ENCODE assay signal across 7 cellular contexts in the genomic region with DNA sequence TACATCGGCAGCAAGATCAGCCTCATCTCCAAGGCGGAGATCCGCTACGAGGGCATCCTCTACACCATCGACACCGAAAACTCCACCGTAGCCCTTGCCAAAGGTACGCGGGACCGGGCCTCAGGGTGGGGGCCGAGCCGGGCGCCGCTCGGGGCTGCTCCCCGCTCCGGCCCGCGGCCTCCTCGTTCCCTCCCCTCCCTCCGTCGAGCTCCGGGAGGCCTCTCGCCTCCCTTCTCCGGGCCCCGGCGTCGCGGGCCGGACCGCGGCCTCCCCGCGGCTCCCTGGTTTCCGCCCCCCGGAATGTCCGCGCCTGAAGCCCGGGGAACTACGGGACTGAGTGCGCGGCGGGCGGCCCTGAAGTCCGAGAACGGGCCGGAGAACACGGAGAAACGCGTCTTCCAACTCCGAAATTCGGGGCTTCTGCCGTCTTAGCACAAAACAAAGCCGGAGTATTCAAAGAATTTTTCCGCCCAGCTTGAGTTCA. TPM values are rescaled to one million over a fixed set of nuclear protein-coding genes. Genes with fewer than 3 reads are reported as not detected.
DNase-seq lines count a peak whose midpoint lies in the region; ATAC-seq, FAIRE-seq and TF ChIP-seq lines count a peak whose summit lies in the region.

No MANE protein-coding gene starts in this region.

- H3K36me3 ChIP-seq in IMR-90 (ENCODE audit: control insufficient read depth, insufficient read depth, low read length), result peaks cover 1% of the 10 kb centered on the region; the same call in 1 of the 2 replicates

- H3K4me2 ChIP-seq in IMR-90 (ENCODE audit: low read depth, low read length), result peak overlapping the region; percentile 95

- peak overlapping the region; percentile 100 for H3K27ac ChIP-seq in IMR-90 (ENCODE audit: insufficient read depth, low read length)
- peak overlapping the region; percentile 93 to 100 (median 99) for H3K27ac ChIP-seq in skin epidermis

- H2AK5ac ChIP-seq in IMR-90 (ENCODE audit: low read depth, low read length), result peak overlapping the region; percentile 54; the same call in 1 of the 2 replicates

- no peaks in the 10 kb centered on the region for H3K27me3 ChIP-seq in IMR-90 (ENCODE audit: control insufficient read depth, insufficient read depth, low read length)

- TF ChIP-seq POLR2A in GM12892 (IDR thresholded peaks at IDR 0.05; ENCODE audit: low read depth, low read length), result no peak
- TF ChIP-seq POLR2A in IMR-90 (IDR thresholded peaks at IDR 0.05; ENCODE audit: low read depth, low read length), result no peak

- TF ChIP-seq RAD21 in IMR-90 (IDR thresholded peaks at IDR 0.05; ENCODE audit: low read length), result no peak

- peak overlapping the region; percentile 95 for H4K5ac ChIP-seq in IMR-90 (ENCODE audit: low read depth, low read length)

- H3K9ac ChIP-seq in IMR-90 (ENCODE audit: low read depth, low read length), result peak overlapping the region; percentile 99

- CTCF ChIA-PET in IMR-90 (lab: Yijun Ruan, JAX), result interaction anchor here (0.5 to 1.0 kb wide), 2 partner anchors 47 to 157 kb away, joined by 3 read pairs; no protein-coding TSS in a partner anchor

- peak overlapping the region; percentile 77 for H3K4ac ChIP-seq in IMR-90 (ENCODE audit: low read depth, low read length)

- peak overlapping the region; percentile 88 for H2AK9ac ChIP-seq in IMR-90 (replicated peaks; ENCODE audit: low read depth, low read length, poor library complexity)

- WGBS in IMR-90 (ENCODE audit: extremely low coverage in 2 of 2, insufficient read length in 1 of 2), 2 experiments, result 1% methylated on average over 34 of the region's 55 CpGs; no CpG with 5 or more reads in 1 of the 2 experiments

- dilution Hi-C loops in IMR-90 (cut with HindIII; ENCODE audit: low sequenced_read_pairs, unreplicated experiment), result no loop called here

- peak overlapping the region; percentile 89 for H3K56ac ChIP-seq in IMR-90 (ENCODE audit: extremely low read depth, insufficient read depth, low read length)

- no peak overlapping the region for H2BK20ac ChIP-seq in IMR-90 (ENCODE audit: low read depth, low read length)

- H3K23ac ChIP-seq in IMR-90 (ENCODE audit: low read depth, low read length), result peak overlapping the region; percentile 96

- intact Hi-C loops in IMR-90 (cut with micrococcal nuclease), result no loop called here

- H3K9me1 ChIP-seq in IMR-90 (ENCODE audit: insufficient read depth, low read length), result peaks cover 8% of the 10 kb centered on the region

- TF ChIP-seq CTCF in IMR-90 (conservative IDR thresholded peaks at IDR 0.05; ENCODE audit: low read depth, low read length), result no peak

- peak overlapping the region; percentile 88 for H3K18ac ChIP-seq in IMR-90 (ENCODE audit: low read depth, low read length)

- in situ Hi-C loops in IMR-90 (cut with MboI; ENCODE audit: low sequenced_read_pairs), result no loop called here

- H4K91ac ChIP-seq in IMR-90 (ENCODE audit: insufficient read depth, low read depth, low read length), result peak overlapping the region; percentile 85

- peak overlapping the region; percentile 98 for H3K14ac ChIP-seq in IMR-90 (replicated peaks; ENCODE audit: low read depth, low read length)

- BruUV-seq in IMR-90 (replicated peaks; lab: Mats Ljungman, UMichigan), result no TSS peak

- FAIRE-seq in GM12892 (lab: Jason Lieb, UNC), result no peak

- H4K20me1 ChIP-seq in IMR-90 (ENCODE audit: insufficient read depth, low read length), result peaks cover 45% of the 10 kb centered on the region

- peak overlapping the region; percentile 98 for H2BK5ac ChIP-seq in IMR-90 (ENCODE audit: low read depth, low read length, poor library complexity, severe bottlenecking)

- H3K4me1 ChIP-seq in IMR-90 (ENCODE audit: control insufficient read depth, insufficient read depth, low read length), result peaks cover 8% of the 10 kb centered on the region

- ATAC-seq in GM21619 (IDR thresholded peaks at IDR 0.05; ENCODE audit: unreplicated experiment), result peak; percentile 22
- peak; percentile 30 for ATAC-seq in IMR-90 (ENCODE audit: low read depth)

- H3K9me3 ChIP-seq in IMR-90 (ENCODE audit: control insufficient read depth, insufficient read depth, low read length), result no peaks in the 10 kb centered on the region

- peak; percentile 23 for DNase-seq in GM12892 (ENCODE audit: insufficient read length)
- no peak for DNase-seq in IMR-90
- DNase-seq in amniotic epithelial cell (ENCODE audit: low read depth), result peak; percentile 11
- no peak for DNase-seq in iPS-NIHi11 (ENCODE audit: low spot score)

- H2BK120ac ChIP-seq in IMR-90 (ENCODE audit: low read depth, low read length), result peak overlapping the region; percentile 13

- peaks cover 0 to 20% of the 10 kb centered on the region in 2 experiments; a peak in 2 of 4 replicates for H3K79me1 ChIP-seq in IMR-90 (ENCODE audit: low read depth in 1 of 2, low read length in 2 of 2)

- H2BK15ac ChIP-seq in IMR-90 (ENCODE audit: low read depth, low read length), result no peak overlapping the region

- peak overlapping the region; percentile 93 for H2AFZ ChIP-seq in IMR-90 (replicated peaks; ENCODE audit: low read length, poor library complexity)

- H4K8ac ChIP-seq in IMR-90 (ENCODE audit: low read depth in 2 of 2, low read length in 2 of 2), result peak overlapping the region; percentile 92 to 94

- H3K4me3 ChIP-seq in IMR-90 (ENCODE audit: insufficient read depth, low read depth, low read length) (peak overlapping the region; percentile 99), iPS-11a (ENCODE audit: low read depth, low read length) (peak overlapping the region; percentile 97), skin epidermis (peak overlapping the region; percentile 78 to 99 (median 91))

- POLR2A ChIA-PET in IMR-90 (lab: Charles Lee; ENCODE audit: unreplicated experiment), result no interaction called here

TF ChIP-seq in IMR-90, 13 proteins besides CTCF, POLR2A, EP300 and RAD21:
- TF ChIP-seq SMC3 (IDR thresholded peaks at IDR 0.05; ENCODE audit: low read depth, low read length), result no peak
TF ChIP-seq in IMR-90: peak in this region for 0.

RNA-seq across cellular contexts. Expression of a gene that starts 0.4 kb away (rescaled TPM):
- polyA plus RNA-seq in GM12892 (2012; ENCODE audit: missing spikeins), result 85.6 TPM
- 44.3 and 49.4 TPM in 2 replicates for total RNA-seq in IMR-90 (2012; rRNA removed)
- 54.8 and 66.1 TPM in 2 replicates for polyA plus RNA-seq in IMR-90 (2012; rRNA removed)
- polyA plus RNA-seq in IMR-90 (2012; cell fraction: cytosol; rRNA removed), result 94.9 and 113 TPM in 2 replicates
- polyA plus RNA-seq in IMR-90 (2012; cell fraction: nucleus; rRNA removed; ENCODE audit: low replicate concordance), result 45.7 and 47.0 TPM in 2 replicates

Comparison
In these comparisons a context has a peak if more than half of its experiments do, and no peak if none do; other contexts are left out.
1. DNase-seq: peak in GM12892 (single experiment) and amniotic epithelial cell (single experiment); none in IMR-90 (single experiment) and iPS-NIHi11 (single experiment).
2. Peak in every context shown above with its lines, with median percentiles within 50 percentile points of each other: H3K4me3 ChIP-seq.